ENCODE assay signal across 21 cellular contexts in the genomic region with DNA sequence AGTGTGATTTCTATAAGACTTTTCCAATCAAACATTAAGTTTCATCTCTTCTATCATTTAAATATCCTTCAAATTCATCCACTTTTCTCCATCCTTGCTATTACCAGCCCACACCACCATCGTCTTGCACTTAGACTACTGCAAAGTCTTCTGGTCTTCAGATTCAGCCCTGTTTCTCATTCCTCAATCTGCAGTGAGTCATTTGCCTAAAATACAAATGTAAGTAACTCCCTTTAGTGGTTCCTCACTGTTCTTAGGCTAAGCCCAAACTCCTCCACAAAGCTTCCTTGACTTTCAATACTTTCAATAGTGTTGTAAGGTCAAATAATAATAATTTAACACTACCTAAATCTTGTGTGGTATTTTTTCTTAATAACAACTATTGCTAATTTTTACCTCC.
DNase-seq lines count a peak whose midpoint lies in the region; ATAC-seq, FAIRE-seq and TF ChIP-seq lines count a peak whose summit lies in the region.
"Had no signal": no experiment of that assay in that cellular context is flagged by ENCODE, and none has a peak within 500 bp of the region (broad histone marks: within the 10 kb centered on the region; RNA-seq: fewer than 3 reads in every experiment).

No MANE protein-coding gene starts in this region.

- no peak overlapping the region for H3K4me3 Mint-ChIP-seq in memory B cell
- no peak overlapping the region for H3K4me3 Mint-ChIP-seq in activated T-helper 1 cell treated with anti-CD3 and anti-CD28 coated beads, Interleukin-12 subunit alpha, Interleukin-12 subunit beta, Interleukin-2, Interleukin-4 antibody, amounts not matched to agents 30 ng/mL and 10 ng/mL and 1 ng/mL, durations not matched to agents 14 hours and 24 hours and 36 hours
- H3K4me3 Mint-ChIP-seq: IgD-negative memory B cell; stimulated activated naive CD8-positive, alpha-beta T cell treated with anti-CD3 and anti-CD28 coated beads, Interleukin-15, amount 100 ng/mL, for 72 hours had no signal

- BruUV-seq in K562 (replicated peaks; lab: Mats Ljungman, UMichigan): no TSS peak

- ATAC-seq in K562 (no peak), memory B cell (ENCODE audit: low read depth) (no peak), GM19351 (IDR thresholded peaks at IDR 0.05; ENCODE audit: unreplicated experiment) (no peak), GM21367 (IDR thresholded peaks at IDR 0.05; ENCODE audit: unreplicated experiment) (no peak)
- ATAC-seq: stimulated activated naive CD8-positive, alpha-beta T cell treated with anti-CD3 and anti-CD28 coated beads, Interleukin-15, amount 100 ng/mL, for 72 hours had no signal

- H3K36me3 ChIP-seq in K562 (ENCODE audit: control insufficient read depth, insufficient read depth, low read length): peaks cover 20% of the 10 kb centered on the region; the same call in 2 of the 3 replicates

- in situ Hi-C loops in K562 (cut with MboI): loop anchor here (25.0 kb wide), 2 partner anchors 626 to 1326 kb away; no protein-coding TSS in a partner anchor

- peaks cover 20% of the 10 kb centered on the region for H3K36me3 Mint-ChIP-seq in memory B cell
- peaks cover 6% of the 10 kb centered on the region for H3K36me3 Mint-ChIP-seq in activated T-helper 1 cell treated with anti-CD3 and anti-CD28 coated beads, Interleukin-12 subunit alpha, Interleukin-12 subunit beta, Interleukin-2, Interleukin-4 antibody, amounts not matched to agents 30 ng/mL and 10 ng/mL and 1 ng/mL, durations not matched to agents 14 hours and 24 hours and 36 hours (ENCODE audit: low read depth)

- H3K4me1 Mint-ChIP-seq in memory B cell: peaks cover 4% of the 10 kb centered on the region
- H3K4me1 Mint-ChIP-seq in activated T-helper 1 cell treated with anti-CD3 and anti-CD28 coated beads, Interleukin-12 subunit alpha, Interleukin-12 subunit beta, Interleukin-2, Interleukin-4 antibody, amounts not matched to agents 30 ng/mL and 10 ng/mL and 1 ng/mL, durations not matched to agents 14 hours and 24 hours and 36 hours (ENCODE audit: low read depth): peaks cover 4% of the 10 kb centered on the region
- H3K4me1 Mint-ChIP-seq: stimulated activated naive CD8-positive, alpha-beta T cell treated with anti-CD3 and anti-CD28 coated beads, Interleukin-15, amount 100 ng/mL, for 72 hours had no signal

- H3K27ac Mint-ChIP-seq in memory B cell: peak overlapping the region; percentile 3
- H3K27ac Mint-ChIP-seq in activated T-helper 1 cell treated with anti-CD3 and anti-CD28 coated beads, Interleukin-12 subunit alpha, Interleukin-12 subunit beta, Interleukin-2, Interleukin-4 antibody, amounts not matched to agents 30 ng/mL and 10 ng/mL and 1 ng/mL, durations not matched to agents 14 hours and 24 hours and 36 hours: no peak overlapping the region
- H3K27ac Mint-ChIP-seq: stimulated activated naive CD8-positive, alpha-beta T cell treated with anti-CD3 and anti-CD28 coated beads, Interleukin-15, amount 100 ng/mL, for 72 hours had no signal

- H3K27me3 ChIP-seq in K562 (ENCODE audit: control insufficient read depth in 2 of 2, insufficient read depth in 2 of 2, low read length in 2 of 2): no peaks in the 10 kb centered on the region
- H3K27me3 ChIP-seq: esophagus muscularis mucosa, Peyer's patch had no signal

- H3K4me2 ChIP-seq in K562 (ENCODE audit: insufficient read depth, low read length): no peak overlapping the region

- no peaks in the 10 kb centered on the region for H4K20me1 ChIP-seq in K562 (replicated peaks; ENCODE audit: control insufficient read depth, insufficient read depth, low read length)

- H3K9me3 ChIP-seq in K562 (replicated peaks; ENCODE audit: control insufficient read depth, insufficient read depth, low read depth, low read length): no peaks in the 10 kb centered on the region
- H3K9me3 ChIP-seq: esophagus muscularis mucosa, Peyer's patch had no signal

- 64% methylated on average over 1 of the region's 1 CpG for WGBS in K562 (ENCODE audit: insufficient coverage, low coverage, missing lambda C conversion rate)

- H3K9me3 Mint-ChIP-seq in memory B cell: peaks cover 2% of the 10 kb centered on the region
- peaks cover 7% of the 10 kb centered on the region for H3K9me3 Mint-ChIP-seq in activated T-helper 1 cell treated with anti-CD3 and anti-CD28 coated beads, Interleukin-12 subunit alpha, Interleukin-12 subunit beta, Interleukin-2, Interleukin-4 antibody, amounts not matched to agents 30 ng/mL and 10 ng/mL and 1 ng/mL, durations not matched to agents 14 hours and 24 hours and 36 hours

- H3K4me1 ChIP-seq in K562 (replicated peaks in 1 of 2; ENCODE audit: control insufficient read depth in 2 of 2, insufficient read depth in 2 of 2, low read length in 2 of 2): no peaks in the 10 kb centered on the region
- H3K4me1 ChIP-seq: esophagus muscularis mucosa, Peyer's patch had no signal

- no peak for FAIRE-seq in K562 (lab: Jason Lieb, UNC)
- FAIRE-seq: H1 had no signal

- H2AFZ ChIP-seq in K562 (ENCODE audit: low read depth, low read length): no peak overlapping the region

- CTCF ChIA-PET in K562 (lab: Yijun Ruan, JAX; ENCODE audit: low intra/inter-chr PET ratio): interaction anchor here (0.6 to 0.8 kb wide), 3 partner anchors 1198 to 1316 kb away, joined by 3 read pairs; no protein-coding TSS in a partner anchor

- H3K9ac ChIP-seq in K562 (ENCODE audit: insufficient read depth in 1 of 2, low read depth in 2 of 2, low read length in 2 of 2): no peak overlapping the region

- TF ChIP-seq POLR2A in K562 (conservative IDR thresholded peaks at IDR 0.05): no peak

- no peaks in the 10 kb centered on the region for H3K27me3 Mint-ChIP-seq in memory B cell
- H3K27me3 Mint-ChIP-seq in activated T-helper 1 cell treated with anti-CD3 and anti-CD28 coated beads, Interleukin-12 subunit alpha, Interleukin-12 subunit beta, Interleukin-2, Interleukin-4 antibody, amounts not matched to agents 30 ng/mL and 10 ng/mL and 1 ng/mL, durations not matched to agents 14 hours and 24 hours and 36 hours (ENCODE audit: insufficient read depth): no peaks in the 10 kb centered on the region
- H3K27me3 Mint-ChIP-seq: IgD-negative memory B cell; stimulated activated naive CD8-positive, alpha-beta T cell treated with anti-CD3 and anti-CD28 coated beads, Interleukin-15, amount 100 ng/mL, for 72 hours had no signal

- TF ChIP-seq EP300 in K562 (IDR thresholded peaks at IDR 0.05; ENCODE audit: low read length): no peak

- no peak overlapping the region for H3K4me3 ChIP-seq in K562
- H3K4me3 ChIP-seq: esophagus muscularis mucosa, Peyer's patch had no signal

- H3K79me2 ChIP-seq in K562 (ENCODE audit: control insufficient read depth, insufficient read depth, low read length): no peaks in the 10 kb centered on the region

- H3K27ac ChIP-seq in K562 (ENCODE audit: extremely low read depth, low read depth, low read length): no peak overlapping the region
- H3K27ac ChIP-seq: esophagus muscularis mucosa, Peyer's patch had no signal

- intact Hi-C loops in K562 (cut with micrococcal nuclease): loop anchor here (5.0 to 10.0 kb wide), 4 partner anchors 141 to 631 kb away; partner anchors contain the start of gene EEA1
- intact Hi-C loops in activated T-helper 1 cell treated with anti-CD3 and anti-CD28 coated beads, Interleukin-12 subunit alpha, Interleukin-12 subunit beta, Interleukin-2, Interleukin-4 antibody, amounts not matched to agents 30 ng/mL and 10 ng/mL and 1 ng/mL, durations not matched to agents 14 hours and 24 hours and 36 hours (cut with micrococcal nuclease): loop anchor here (5.0 kb wide), 2 partner anchors 241 to 311 kb away; no protein-coding TSS in a partner anchor

- H3K9me1 ChIP-seq in K562 (ENCODE audit: control insufficient read depth, insufficient read depth, low read length): no peaks in the 10 kb centered on the region

- POLR2A ChIA-PET in K562 (lab: Yijun Ruan, JAX): interaction anchor here (0.7 to 1.4 kb wide), 3 partner anchors 13 to 45 kb away, joined by 3 to 4 read pairs (median 4); no protein-coding TSS in a partner anchor

- DNase-seq in AG08395 (ENCODE audit: low spot score) (peak; percentile 48), HCEC 1CT (peak; percentile 47), K562 (ENCODE audit: extremely low read depth in 1 of 4, low spot score in 3 of 4) (no peak), memory B cell (ENCODE audit: low spot score in 2 of 2) (no peak)
- DNase-seq in activated T-helper 1 cell treated with anti-CD3 and anti-CD28 coated beads, Interleukin-12 subunit alpha, Interleukin-12 subunit beta, Interleukin-2, Interleukin-4 antibody, amounts not matched to agents 30 ng/mL and 10 ng/mL and 1 ng/mL, durations not matched to agents 14 hours and 24 hours and 36 hours (ENCODE audit: low spot score): no peak
- DNase-seq in effector CD8-positive, alpha-beta T cell (lab: John Stamatoyannopoulos, UW): no peak
- DNase-seq: activated CD4-positive, alpha-beta T cell treated with anti-CD3 and anti-CD28 coated beads for 48 hours; amygdala; dermis blood vessel endothelial cell; DMS 273 treated with DMSO at 0.1 percent for 48 hours; NCI-H1436; NCI-H524; Peyer's patch; small intestine; stimulated activated naive CD8-positive, alpha-beta T cell treated with anti-CD3 and anti-CD28 coated beads, Interleukin-15, amount 100 ng/mL, for 72 hours; T-helper 2 cell had no signal

- TF ChIP-seq RAD21 in K562 (CRISPR knock-in tag; conservative IDR thresholded peaks at IDR 0.05 in 1 of 2, IDR thresholded peaks at IDR 0.05 in 1 of 2): no peak

- no peak for TF ChIP-seq CTCF in K562 (IDR thresholded peaks at IDR 0.05 in 2 of 3, conservative IDR thresholded peaks at IDR 0.05 in 1 of 3; ENCODE audit: insufficient read depth in 2 of 3, low read depth in 1 of 3, low read length in 3 of 3)

TF ChIP-seq in K562, 482 proteins besides CTCF, POLR2A, EP300 and RAD21:
- TF ChIP-seq ZNF717 (CRISPR knock-in tag; IDR thresholded peaks at IDR 0.05) (no peak), ATF6 (CRISPR knock-in tag; IDR thresholded peaks at IDR 0.05) (no peak), SMARCE1 (IDR thresholded peaks at IDR 0.05) (no peak), MEF2A (IDR thresholded peaks at IDR 0.05; ENCODE audit: control insufficient read depth, low read depth, low read length) (0 out of 2 replicates have a peak, but pooled peaks have one; percentile 17)

Comparison
In these comparisons a context has a peak if more than half of its experiments do, and no peak if none do; other contexts are left out.
1. DNase-seq: peak in AG08395 (single experiment) and HCEC 1CT (single experiment); none in K562 (0 of 4), memory B cell (0 of 2), activated T-helper 1 cell treated with anti-CD3 and anti-CD28 coated beads, Interleukin-12 subunit alpha, Interleukin-12 subunit beta, Interleukin-2, Interleukin-4 antibody, amounts not matched to agents 30 ng/mL and 10 ng/mL and 1 ng/mL, durations not matched to agents 14 hours and 24 hours and 36 hours (single experiment) and effector CD8-positive, alpha-beta T cell (single experiment).